ENCODE assay signal across 34 cellular contexts in the genomic region with DNA sequence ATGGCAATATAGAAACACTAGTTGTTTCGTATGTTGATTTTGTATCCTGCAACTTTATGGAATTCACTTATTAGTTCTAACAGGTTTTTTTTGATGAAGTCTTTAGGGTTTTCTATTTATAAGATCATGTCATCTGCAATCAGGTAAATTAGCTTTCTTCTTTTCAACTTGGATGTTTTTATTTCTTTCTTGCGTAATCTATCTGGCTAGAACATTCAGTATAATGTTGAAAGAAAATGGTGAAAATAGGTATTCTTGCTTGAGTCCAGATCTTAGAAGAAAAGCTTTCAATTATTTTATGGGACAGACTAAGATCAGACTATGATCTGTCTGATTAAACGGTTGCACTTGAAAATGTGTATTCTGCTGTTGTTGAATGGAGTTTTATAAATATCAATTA.
"Had no signal": no experiment of that assay in that cellular context is flagged by ENCODE, and none has a peak within 500 bp of the region (broad histone marks: within the 10 kb centered on the region; RNA-seq: fewer than 3 reads in every experiment).

No MANE protein-coding gene starts in this region.

- ATAC-seq: activated CD8-positive, alpha-beta T cell treated with anti-CD3 and anti-CD28 coated beads for 36 hours; activated naive CD4-positive, alpha-beta T cell treated with anti-CD3 and anti-CD28 coated beads, Interleukin-2, amount 50 U/mL, for 72 hours; activated T-cell treated with anti-CD3 and anti-CD28 coated beads, Interleukin-2, amount 50 U/mL, for 4 hours; activated T-cell treated with anti-CD3 and anti-CD28 coated beads, Interleukin-2, amount 50 U/mL, for 72 hours; activated T-helper 17 cell treated with anti-CD3 and anti-CD28 coated beads, Interleukin-2, amount 50 U/mL, for 72 hours had no signal

- FAIRE-seq: astrocyte, bronchial epithelial cell, TTC549 had no signal

- DNase-seq: activated B cell treated with CpG ODN at 0.5 μM for 24 hours; activated CD4-positive, alpha-beta memory T cell treated with anti-CD3 and anti-CD28 coated beads for 36 hours; activated CD4-positive, alpha-beta T cell treated with anti-CD3 and anti-CD28 coated beads for 4 hours; activated CD4-positive, alpha-beta T cell treated with anti-CD3 and anti-CD28 coated beads, Interleukin-2, amount 10 ng/mL, durations not matched to agents 24 days and 14 days; activated CD4-positive, alpha-beta T cell treated with anti-CD3 and anti-CD28 coated beads, Interleukin-2, amount 50 U/mL, for 1 hour; activated CD4-positive, alpha-beta T cell treated with anti-CD3 and anti-CD28 coated beads, Interleukin-2, amount 50 U/mL, for 4 hours; activated CD4-positive, CD25-positive, alpha-beta regulatory T cell treated with anti-CD3 and anti-CD28 coated beads, Interleukin-2, amount 50 U/mL, for 72 hours; activated CD8-positive, alpha-beta memory T cell treated with anti-CD3 and anti-CD28 coated beads, Interleukin-2, amount 50 U/mL, for 4 hours; activated CD8-positive, alpha-beta T cell treated with anti-CD3 and anti-CD28 coated beads for 36 hours; activated effector memory CD4-positive, alpha-beta T cell treated with anti-CD3 and anti-CD28 coated beads, Interleukin-2, amount 50 U/mL, for 16 hours; activated gamma-delta T cell treated with Interleukin-2 at 50 U/mL for 16 hours; activated naive CD4-positive, alpha-beta T cell; activated naive CD4-positive, alpha-beta T cell treated with anti-CD3 and anti-CD28 coated beads for 36 hours; activated naive CD4-positive, alpha-beta T cell treated with anti-CD3 and anti-CD28 coated beads, Interleukin-2, amount 50 U/mL, for 16 hours; activated naive CD8-positive, alpha-beta T cell treated with anti-CD3 and anti-CD28 coated beads for 36 hours; activated T-cell treated with anti-CD3 and anti-CD28 coated beads for 4 hours; activated T-cell treated with anti-CD3 and anti-CD28 coated beads, Interleukin-2, amount 50 U/mL, for 1 hour; activated T-cell treated with anti-CD3 and anti-CD28 coated beads, Interleukin-2, amount 50 U/mL, for 4 hours; activated T-cell treated with anti-CD3 and anti-CD28 coated beads, Interleukin-2, amount 50 U/mL, for 72 hours; adrenal gland; amniotic stem cell; aorta; caudate nucleus; cerebellar nuclear complex; T-helper 1 cell; T-helper 2 cell; T-helper 9 cell had no signal

- H3K27ac ChIP-seq: adrenal gland, cardiac muscle cell, VCaP had no signal

- H3K27me3 ChIP-seq: adrenal gland, cardiac muscle cell had no signal

- H3K4me1 ChIP-seq: adrenal gland had no signal

- H3K36me3 ChIP-seq: adrenal gland, cardiac muscle cell had no signal

- H3K4me3 ChIP-seq: adrenal gland, cardiac muscle cell had no signal
